ENCODE assay signal across 1 cellular context in genomic region chr17:38749222-38750043, GRCh38.
TF ChIP-seq lines count a peak whose summit lies in the region.

No MANE protein-coding gene starts in this region.

TF ChIP-seq in HepG2, 621 proteins besides CTCF, POLR2A, EP300 and RAD21 (continued from another document and continues in another):
- TF ChIP-seq FOXK2 (IDR thresholded peaks at IDR 0.05) = no peak
- TF ChIP-seq ZMYM3 (CRISPR knock-in tag; IDR thresholded peaks at IDR 0.05) = peak; percentile 21; the same call in 1 of the 2 replicates
- no peak for TF ChIP-seq FOSL1 (CRISPR knock-in tag; IDR thresholded peaks at IDR 0.05; ENCODE audit: borderline replicate concordance)
- no peak for TF ChIP-seq MEF2D (CRISPR knock-in tag; IDR thresholded peaks at IDR 0.05)
- no peak for TF ChIP-seq SETDB1 (CRISPR knock-in tag; IDR thresholded peaks at IDR 0.05; ENCODE audit: borderline replicate concordance)
- no peak for TF ChIP-seq TP53 (CRISPR knock-in tag; conservative IDR thresholded peaks at IDR 0.05)
- no peak for TF ChIP-seq ZNF101 (CRISPR knock-in tag; IDR thresholded peaks at IDR 0.05; ENCODE audit: borderline replicate concordance, low read depth)
- TF ChIP-seq ESRRA (CRISPR knock-in tag; IDR thresholded peaks at IDR 0.05; ENCODE audit: low read depth) = no peak; the same call in 1 of the 2 replicates
- TF ChIP-seq ZBTB43 (CRISPR knock-in tag; conservative IDR thresholded peaks at IDR 0.05) = peak; percentile 86; the same call in 1 of the 2 replicates
- TF ChIP-seq ZSCAN31 (CRISPR knock-in tag; IDR thresholded peaks at IDR 0.05; ENCODE audit: low read depth) = peak; percentile 92; the same call in 1 of the 2 replicates
- TF ChIP-seq U2AF1 (optimal IDR thresholded peaks at IDR 0.05; ENCODE audit: low read depth, low read length) = peak; percentile 48
- no peak; the same call in 1 of the 2 replicates for TF ChIP-seq HNF4A (CRISPR knock-in tag; IDR thresholded peaks at IDR 0.05)
- no peak; the same call in 1 of the 2 replicates for TF ChIP-seq ZBTB10 (CRISPR knock-in tag; IDR thresholded peaks at IDR 0.05; ENCODE audit: borderline replicate concordance)
- no peak for TF ChIP-seq HMG20A (CRISPR knock-in tag; IDR thresholded peaks at IDR 0.05; ENCODE audit: borderline replicate concordance)
- peak; percentile 91 for TF ChIP-seq ELF3 (CRISPR knock-in tag; IDR thresholded peaks at IDR 0.05)
- no peak; the same call in none of the 2 replicates for TF ChIP-seq ZNF557 (CRISPR knock-in tag; IDR thresholded peaks at IDR 0.05)
- peak; percentile 19; the same call in 1 of the 2 replicates for TF ChIP-seq STAG1 (CRISPR knock-in tag; IDR thresholded peaks at IDR 0.05)
- no peak; the same call in 1 of the 2 replicates for TF ChIP-seq SATB2 (CRISPR knock-in tag; IDR thresholded peaks at IDR 0.05)
- no peak for TF ChIP-seq ZNF570 (CRISPR knock-in tag; IDR thresholded peaks at IDR 0.05; ENCODE audit: borderline replicate concordance)
- no peak for TF ChIP-seq ZNF510 (CRISPR knock-in tag; IDR thresholded peaks at IDR 0.05; ENCODE audit: low read depth)
- peak; percentile 49; the same call in 1 of the 2 replicates for TF ChIP-seq NCOA1 (CRISPR knock-in tag; IDR thresholded peaks at IDR 0.05)
- no peak for TF ChIP-seq SSRP1 (CRISPR knock-in tag; IDR thresholded peaks at IDR 0.05)
- TF ChIP-seq CREBL2 (CRISPR knock-in tag; IDR thresholded peaks at IDR 0.05; ENCODE audit: borderline replicate concordance) = peak; percentile 80; the same call in 1 of the 2 replicates
- TF ChIP-seq ZNF138 (CRISPR knock-in tag; IDR thresholded peaks at IDR 0.05; ENCODE audit: low read depth) = no peak; the same call in 1 of the 2 replicates
- TF ChIP-seq CENPX (CRISPR knock-in tag; IDR thresholded peaks at IDR 0.05) = no peak
- TF ChIP-seq MED1 (CRISPR knock-in tag; IDR thresholded peaks at IDR 0.05) = no peak; the same call in none of the 2 replicates
- TF ChIP-seq CERS6 (CRISPR knock-in tag; IDR thresholded peaks at IDR 0.05) = peak; percentile 84; the same call in 1 of the 2 replicates
- no peak for TF ChIP-seq TIGD3 (CRISPR knock-in tag; IDR thresholded peaks at IDR 0.05; ENCODE audit: borderline replicate concordance)
- TF ChIP-seq ZNF282 (IDR thresholded peaks at IDR 0.05; ENCODE audit: partially characterized antibody) = no peak
- no peak for TF ChIP-seq ZNF615 (CRISPR knock-in tag; IDR thresholded peaks at IDR 0.05; ENCODE audit: borderline replicate concordance)
- TF ChIP-seq ZNF782 (CRISPR knock-in tag; IDR thresholded peaks at IDR 0.05; ENCODE audit: borderline replicate concordance) = peak; percentile 89; the same call in 1 of the 2 replicates
- TF ChIP-seq NR0B2 (CRISPR knock-in tag; IDR thresholded peaks at IDR 0.05) = peak; percentile 43
- TF ChIP-seq KDM3A (CRISPR knock-in tag; IDR thresholded peaks at IDR 0.05; ENCODE audit: low read depth) = peak; percentile 40; the same call in 1 of the 2 replicates
- peak; percentile 90 for TF ChIP-seq ZNF558 (CRISPR knock-in tag; IDR thresholded peaks at IDR 0.05; ENCODE audit: borderline replicate concordance)
- 0 out of 2 replicates have a peak, but pooled peaks have one; percentile 37 for TF ChIP-seq HMG20B (CRISPR knock-in tag; conservative IDR thresholded peaks at IDR 0.05)
- TF ChIP-seq TGIF2 (CRISPR knock-in tag; IDR thresholded peaks at IDR 0.05) = no peak
- TF ChIP-seq ZSCAN21 (CRISPR knock-in tag; IDR thresholded peaks at IDR 0.05; ENCODE audit: borderline replicate concordance) = peak; percentile 44; the same call in 1 of the 2 replicates
- TF ChIP-seq ZNF253 (CRISPR knock-in tag; IDR thresholded peaks at IDR 0.05; ENCODE audit: borderline replicate concordance) = no peak
- peak; percentile 80; the same call in 1 of the 2 replicates for TF ChIP-seq CBX5 (CRISPR knock-in tag; IDR thresholded peaks at IDR 0.05; ENCODE audit: borderline replicate concordance)
- TF ChIP-seq ZNF343 (CRISPR knock-in tag; IDR thresholded peaks at IDR 0.05) = peak; percentile 77; the same call in 1 of the 2 replicates
- TF ChIP-seq KAT2B (IDR thresholded peaks at IDR 0.05; ENCODE audit: borderline replicate concordance, low read depth, low read length) = peak; percentile 47; the same call in 1 of the 2 replicates
- peak; percentile 55 for TF ChIP-seq TEAD3 (CRISPR knock-in tag; optimal IDR thresholded peaks at IDR 0.05; ENCODE audit: borderline replicate concordance)
- peak; percentile 91 for TF ChIP-seq ZNF788 (CRISPR knock-in tag; IDR thresholded peaks at IDR 0.05; ENCODE audit: borderline replicate concordance)
- TF ChIP-seq PHF8 (CRISPR knock-in tag; IDR thresholded peaks at IDR 0.05) = peak; percentile 75
- no peak; the same call in 1 of the 2 replicates for TF ChIP-seq MYNN (CRISPR knock-in tag; IDR thresholded peaks at IDR 0.05; ENCODE audit: low read depth)
- TF ChIP-seq FOXK1 (CRISPR knock-in tag; IDR thresholded peaks at IDR 0.05; ENCODE audit: borderline replicate concordance, low read depth) = no peak
- no peak for TF ChIP-seq CAMTA2 (CRISPR knock-in tag; IDR thresholded peaks at IDR 0.05; ENCODE audit: borderline replicate concordance)
- TF ChIP-seq JDP2 (CRISPR knock-in tag; IDR thresholded peaks at IDR 0.05; ENCODE audit: borderline replicate concordance) = peak; percentile 20; the same call in 1 of the 2 replicates
- peak; percentile 76; the same call in 1 of the 2 replicates for TF ChIP-seq MED13 (CRISPR knock-in tag; IDR thresholded peaks at IDR 0.05)
- no peak; the same call in 1 of the 2 replicates for TF ChIP-seq NR2F2 (IDR thresholded peaks at IDR 0.05; ENCODE audit: borderline replicate concordance, low read depth)
- peak; percentile 24; the same call in 1 of the 2 replicates for TF ChIP-seq NCOR1 (IDR thresholded peaks at IDR 0.05; ENCODE audit: borderline replicate concordance, low read length)
- peak; percentile 86 for TF ChIP-seq ZBTB2 (CRISPR knock-in tag; IDR thresholded peaks at IDR 0.05; ENCODE audit: low read depth)
- TF ChIP-seq IKZF1 (IDR thresholded peaks at IDR 0.05) = no peak
- peak; percentile 58; the same call in 1 of the 2 replicates for TF ChIP-seq RFXAP (CRISPR knock-in tag; IDR thresholded peaks at IDR 0.05; ENCODE audit: borderline replicate concordance)
- TF ChIP-seq ZNF275 (CRISPR knock-in tag; IDR thresholded peaks at IDR 0.05; ENCODE audit: borderline replicate concordance) = peak; percentile 63; the same call in 1 of the 2 replicates
- 0 out of 2 replicates have a peak, but pooled peaks have one; percentile 10 for TF ChIP-seq AKNA (CRISPR knock-in tag; IDR thresholded peaks at IDR 0.05; ENCODE audit: borderline replicate concordance)
- no peak; the same call in 1 of the 2 replicates for TF ChIP-seq TEAD2 (CRISPR knock-in tag; IDR thresholded peaks at IDR 0.05)
